17 cellular contexts compared by ENCODE assay signal in genomic region chr19:30590596-30591229, GRCh38.
"Had no signal": no experiment of that assay in that cellular context is flagged by ENCODE, and none has a peak within 500 bp of the region (broad histone marks: within the 10 kb centered on the region; RNA-seq: fewer than 3 reads in every experiment).

No MANE protein-coding gene starts in this region.

- H3K27ac Mint-ChIP-seq: activated CD4-positive, alpha-beta T cell treated with anti-CD3 and anti-CD28 coated beads, Interleukin-2, amount 10 ng/mL, durations not matched to agents 24 days and 14 days; activated CD8-positive, alpha-beta T cell treated with anti-CD3 and anti-CD28 coated beads for 36 hours; activated naive CD8-positive, alpha-beta T cell treated with anti-CD3 and anti-CD28 coated beads, Interleukin-2, amount 50 U/mL, for 24 hours; activated T-helper 2 cell treated with anti-CD3 and anti-CD28 coated beads, Interferon-gamma antibody, Interleukin-2, Interleukin-4, amounts not matched to agents 10 μg/mL and 5 μg/mL and 100 μg/mL, durations not matched to agents 14 hours and 24 hours and 36 hours; endodermal cell; naive thymus-derived CD8-positive, alpha-beta T cell; stimulated activated naive B cell treated with anti-CD40 and anti-IgM and Interleukin-4, amounts not matched to agents 10 μg/mL and 1 μg/mL and 100 μg/mL, for 72 hours had no signal

- H3K4me1 Mint-ChIP-seq: activated CD4-positive, alpha-beta T cell treated with anti-CD3 and anti-CD28 coated beads, Interleukin-2, amount 10 ng/mL, durations not matched to agents 24 days and 14 days; activated naive CD8-positive, alpha-beta T cell treated with anti-CD3 and anti-CD28 coated beads, Interleukin-2, amount 50 U/mL, for 24 hours; endodermal cell; naive thymus-derived CD8-positive, alpha-beta T cell; stimulated activated naive B cell treated with anti-CD40 and anti-IgM and Interleukin-4, amounts not matched to agents 10 μg/mL and 1 μg/mL and 100 μg/mL, for 72 hours had no signal

- H3K9me3 Mint-ChIP-seq: activated CD4-positive, alpha-beta T cell treated with anti-CD3 and anti-CD28 coated beads, Interleukin-2, amount 10 ng/mL, durations not matched to agents 24 days and 14 days; activated CD8-positive, alpha-beta T cell treated with anti-CD3 and anti-CD28 coated beads for 36 hours; activated naive CD8-positive, alpha-beta T cell treated with anti-CD3 and anti-CD28 coated beads, Interleukin-2, amount 50 U/mL, for 24 hours; activated T-helper 2 cell treated with anti-CD3 and anti-CD28 coated beads, Interferon-gamma antibody, Interleukin-2, Interleukin-4, amounts not matched to agents 10 μg/mL and 5 μg/mL and 100 μg/mL, durations not matched to agents 14 hours and 24 hours and 36 hours had no signal

- H3K27me3 Mint-ChIP-seq: activated CD4-positive, alpha-beta T cell treated with anti-CD3 and anti-CD28 coated beads, Interleukin-2, amount 10 ng/mL, durations not matched to agents 24 days and 14 days; activated naive CD8-positive, alpha-beta T cell treated with anti-CD3 and anti-CD28 coated beads, Interleukin-2, amount 50 U/mL, for 24 hours; stimulated activated naive B cell treated with anti-CD40 and anti-IgM and Interleukin-4, amounts not matched to agents 10 μg/mL and 1 μg/mL and 100 μg/mL, for 72 hours had no signal

- H3K4me3 Mint-ChIP-seq: activated CD4-positive, alpha-beta T cell treated with anti-CD3 and anti-CD28 coated beads, Interleukin-2, amount 10 ng/mL, durations not matched to agents 24 days and 14 days; activated CD8-positive, alpha-beta T cell treated with anti-CD3 and anti-CD28 coated beads for 36 hours; activated naive CD8-positive, alpha-beta T cell treated with anti-CD3 and anti-CD28 coated beads, Interleukin-2, amount 50 U/mL, for 24 hours; endodermal cell; naive thymus-derived CD8-positive, alpha-beta T cell; stimulated activated naive B cell treated with anti-CD40 and anti-IgM and Interleukin-4, amounts not matched to agents 10 μg/mL and 1 μg/mL and 100 μg/mL, for 72 hours had no signal

- H3K36me3 Mint-ChIP-seq: naive thymus-derived CD8-positive, alpha-beta T cell; stimulated activated naive B cell treated with anti-CD40 and anti-IgM and Interleukin-4, amounts not matched to agents 10 μg/mL and 1 μg/mL and 100 μg/mL, for 72 hours had no signal

- DNase-seq: activated CD4-positive, alpha-beta T cell treated with anti-CD3 and anti-CD28 coated beads, Interleukin-2, amount 10 ng/mL, durations not matched to agents 24 days and 14 days; activated CD4-positive, CD25-positive, alpha-beta regulatory T cell; activated CD8-positive, alpha-beta T cell treated with anti-CD3 and anti-CD28 coated beads for 36 hours; activated naive CD4-positive, alpha-beta T cell treated with Interleukin-2 at 50 U/mL for 16 hours; activated naive CD8-positive, alpha-beta T cell treated with anti-CD3 and anti-CD28 coated beads, Interleukin-2, amount 50 U/mL, for 24 hours; activated T-cell treated with anti-CD3 and anti-CD28 coated beads, Interleukin-2, amount 50 U/mL, for 1 hour; endodermal cell; foreskin keratinocyte; kidney glomerular epithelial cell; mesenchymal stem cell; retina; stimulated activated naive B cell treated with anti-CD40 and anti-IgM and Interleukin-4, amounts not matched to agents 10 μg/mL and 1 μg/mL and 100 μg/mL, for 72 hours; T-helper 1 cell; T1000; tibial artery had no signal
